8 cellular contexts compared by ENCODE assay signal in genomic region chr1:156750932-156751723, GRCh38. TPM values are rescaled to one million over a fixed set of nuclear protein-coding genes. Genes with fewer than 3 reads are reported as not detected.
DNase-seq lines count a peak whose midpoint lies in the region; ATAC-seq, FAIRE-seq and TF ChIP-seq lines count a peak whose summit lies in the region.

HDGF (minus strand) TSS chr1:156751675; CDS start chr1:156751429, 246 bp downstream.

- H3K36me3 ChIP-seq in SK-N-SH (replicated peaks in 1 of 2; ENCODE audit: control insufficient read depth in 1 of 2, insufficient read depth in 2 of 2, low read length in 1 of 2) (peaks cover 2 to 8% of the 10 kb centered on the region in 2 experiments), kidney (ENCODE audit: control insufficient read depth in 1 of 2, insufficient read depth in 2 of 2, low read length in 2 of 2) (no peaks in the 10 kb centered on the region)

- ATAC-seq in GM18502 (IDR thresholded peaks at IDR 0.05; ENCODE audit: poor library complexity, unreplicated experiment): peak; percentile 23
- peak; percentile 8 for ATAC-seq in HG03103 (IDR thresholded peaks at IDR 0.05; ENCODE audit: low read depth, unreplicated experiment)
- ATAC-seq in central memory CD8-positive, alpha-beta T cell (replicated peaks; ENCODE audit: extremely low read depth, poor library complexity, severe bottlenecking): peak; percentile 24

- H3K9me3 Mint-ChIP-seq in central memory CD8-positive, alpha-beta T cell: no peaks in the 10 kb centered on the region

- H3K9ac ChIP-seq in SK-N-SH: peak within 1 kb of the TSS; percentile 100
- H3K9ac ChIP-seq in kidney (ENCODE audit: low read length in 2 of 2): peak within 1 kb of the TSS; percentile 82 to 99

- H3K27ac Mint-ChIP-seq in central memory CD8-positive, alpha-beta T cell (ENCODE audit: low read depth): peak within 1 kb of the TSS; percentile 98

- peak within 1 kb of the TSS; percentile 78 to 98 for H3K4me3 ChIP-seq in SK-N-SH (ENCODE audit: low read depth in 2 of 2, low read length in 1 of 2)
- H3K4me3 ChIP-seq in kidney (ENCODE audit: low read length in 2 of 2): peak within 1 kb of the TSS; percentile 91 to 97

- intact Hi-C loops in kidney (cut with DNase I): no loop called here

- POLR2A ChIA-PET in SK-N-SH (lab: Yijun Ruan, JAX): interaction anchor here (0.6 to 2.3 kb wide), 12 partner anchors 10 to 247 kb away, joined by 3 to 26 read pairs (median 4); partner anchors contain the start of genes ISG20L2, METTL25B, MRPL24 and NTRK1

- peaks cover 28% of the 10 kb centered on the region for H3F3A ChIP-seq in SK-N-SH (replicated peaks; ENCODE audit: insufficient read depth)

- TF ChIP-seq EP300 in SK-N-SH (IDR thresholded peaks at IDR 0.05; ENCODE audit: borderline replicate concordance in 1 of 2, low read depth in 1 of 2, low read length in 1 of 2): no peak

- H4K20me1 ChIP-seq in SK-N-SH (ENCODE audit: insufficient read depth): no peaks in the 10 kb centered on the region

- peaks cover 17% of the 10 kb centered on the region for H3K36me3 Mint-ChIP-seq in central memory CD8-positive, alpha-beta T cell (ENCODE audit: insufficient read depth)

- no peaks in the 10 kb centered on the region for H3K9me2 ChIP-seq in SK-N-SH

- H3K9me3 ChIP-seq in SK-N-SH (no peaks in the 10 kb centered on the region), kidney (ENCODE audit: control insufficient read depth in 1 of 2, low read length in 2 of 2) (no peaks in the 10 kb centered on the region)

- WGBS in SK-N-SH (ENCODE audit: low lambda C conversion rate): 1% methylated on average over 14 of the region's 99 CpGs

- peaks cover 58% of the 10 kb centered on the region for H3K4me1 Mint-ChIP-seq in central memory CD8-positive, alpha-beta T cell

- peak within 1 kb of the TSS; percentile 97 for H3K27ac ChIP-seq in 22Rv1
- peak within 1 kb of the TSS; percentile 100 for H3K27ac ChIP-seq in SK-N-SH (ENCODE audit: low read depth in 2 of 2, low read length in 1 of 2)
- peak within 1 kb of the TSS; percentile 92 to 93 for H3K27ac ChIP-seq in kidney (ENCODE audit: low read depth in 2 of 2, low read length in 2 of 2)

- TF ChIP-seq RAD21 in SK-N-SH (IDR thresholded peaks at IDR 0.05; ENCODE audit: low read length): no peak

- CTCF ChIA-PET in SK-N-SH (lab: Yijun Ruan, JAX): interaction anchor here (0.8 to 3.9 kb wide), 16 partner anchors 9 to 365 kb away, joined by 3 to 30 read pairs (median 4); partner anchors contain the start of genes INSRR, METTL25B, MRPL24 and NES

- TF ChIP-seq CTCF in 22Rv1 (IDR thresholded peaks at IDR 0.05) (peak; percentile 2; the same call in 1 of the 2 replicates), SK-N-SH (IDR thresholded peaks at IDR 0.05) (0 out of 2 replicates have a peak, but pooled peaks have one; percentile 6), kidney (IDR thresholded peaks at IDR 0.05; ENCODE audit: borderline replicate concordance, extremely low read depth, insufficient read depth) (no peak)

- FAIRE-seq in kidney (lab: Jason Lieb, UNC): no peak

- H3K4me1 ChIP-seq in SK-N-SH (ENCODE audit: control insufficient read depth in 1 of 2, insufficient read depth in 2 of 2, low read depth in 1 of 2, low read length in 1 of 2): peaks cover 31 to 48% of the 10 kb centered on the region in 2 experiments
- peaks cover 34 to 38% of the 10 kb centered on the region in 2 donors for H3K4me1 ChIP-seq in kidney (ENCODE audit: control insufficient read depth in 1 of 2, insufficient read depth in 1 of 2, low read depth in 1 of 2, low read length in 2 of 2)

- DNase-seq in SK-N-SH: peak; percentile 72
- DNase-seq in central memory CD8-positive, alpha-beta T cell (ENCODE audit: low spot score in 2 of 2): peak in 1 of 2 donors; percentile 24
- DNase-seq in kidney: peak; percentile 91
- DNase-seq in stimulated activated CD4-positive, alpha-beta T cell treated with anti-CD3 and anti-CD28 coated beads, Interleukin-2, amount 100 ng/mL, for 24 hours: peak; percentile 51 to 56
- DNase-seq in NCI-H345 (lab: John Stamatoyannopoulos, UW): no peak

- no peaks in the 10 kb centered on the region for H3K27me3 ChIP-seq in SK-N-SH (ENCODE audit: insufficient read depth)

- peak within 1 kb of the TSS; percentile 88 for H3K4me2 ChIP-seq in SK-N-SH

- peaks cover 71% of the 10 kb centered on the region for H3K79me2 ChIP-seq in SK-N-SH (ENCODE audit: insufficient read depth)

- H3K27me3 Mint-ChIP-seq in central memory CD8-positive, alpha-beta T cell: no peaks in the 10 kb centered on the region

- H2AFZ ChIP-seq in SK-N-SH (ENCODE audit: low read depth): peak within 1 kb of the TSS; percentile 55

- H3K4me3 Mint-ChIP-seq in central memory CD8-positive, alpha-beta T cell: peak within 1 kb of the TSS; percentile 88

TF ChIP-seq in SK-N-SH, 30 proteins besides CTCF, POLR2A, EP300 and RAD21:
- TF ChIP-seq MAX (IDR thresholded peaks at IDR 0.05; ENCODE audit: low read depth) (peak; percentile 58; the same call in 1 of the 2 replicates), MXI1 (IDR thresholded peaks at IDR 0.05; ENCODE audit: low read depth, low read length) (peak; percentile 37; the same call in 1 of the 2 replicates), GABPA (IDR thresholded peaks at IDR 0.05; ENCODE audit: low read depth) (0 out of 2 replicates have a peak, but pooled peaks have one; percentile 11), GATA2 (CRISPR knock-in tag; IDR thresholded peaks at IDR 0.05) (no peak), POLR2AphosphoS5 (IDR thresholded peaks at IDR 0.05; ENCODE audit: low read depth, low read length) (no peak), TAF1 (IDR thresholded peaks at IDR 0.05; ENCODE audit: borderline replicate concordance, low read depth, low read length) (peak; percentile 12; the same call in 1 of the 2 replicates), FOXJ3 (CRISPR knock-in tag; IDR thresholded peaks at IDR 0.05) (no peak), RXRA (IDR thresholded peaks at IDR 0.05; ENCODE audit: borderline replicate concordance, low read depth) (no peak), FOXM1 (IDR thresholded peaks at IDR 0.05; ENCODE audit: low read depth) (peak; percentile 93), NFIC (IDR thresholded peaks at IDR 0.05; ENCODE audit: borderline replicate concordance) (peak; percentile 48; the same call in 1 of the 2 replicates), SIN3A (IDR thresholded peaks at IDR 0.05; ENCODE audit: borderline replicate concordance, low read depth, low read length) (no peak), USF2 (IDR thresholded peaks at IDR 0.05; ENCODE audit: borderline replicate concordance, low read depth, low read length) (no peak)

RNA-seq across cellular contexts. Expression of gene HDGF, which starts in this region (rescaled TPM):
- polyA plus RNA-seq in SK-N-SH (2012; rRNA removed) (152 and 166 TPM in 2 replicates), kidney (ENCODE audit: insufficient read depth, low read depth, low replicate concordance) (206 TPM)
- polyA plus RNA-seq in SK-N-SH (2012; cell fraction: cytosol; rRNA removed): 192 and 197 TPM in 2 replicates
- polyA plus RNA-seq in SK-N-SH (2012; cell fraction: nucleus; rRNA removed): 145 and 148 TPM in 2 replicates
- 198 TPM for total RNA-seq in kidney
